In the genomic region with DNA sequence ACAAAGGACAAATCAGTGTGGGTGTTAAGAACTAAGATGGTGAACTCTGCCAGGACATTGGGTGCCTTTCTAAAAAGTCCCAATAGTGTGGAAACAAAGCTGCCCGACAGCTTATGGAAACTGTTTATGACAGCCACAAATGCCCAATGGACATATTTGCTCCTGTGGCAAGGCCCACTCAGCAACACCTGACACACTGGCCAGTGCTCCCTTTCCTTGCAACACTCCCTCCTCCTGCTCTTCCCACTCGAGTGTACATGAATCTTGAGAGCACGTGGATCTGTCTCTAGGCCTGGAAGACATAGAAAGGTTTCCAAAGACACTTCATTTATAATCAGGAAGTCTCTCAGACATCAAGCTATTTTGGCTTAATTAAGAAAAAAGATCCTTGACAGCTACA, we compare ENCODE assay signal across 13 cellular contexts. TPM values are rescaled to one million over a fixed set of nuclear protein-coding genes. Genes with fewer than 3 reads are reported as not detected.
DNase-seq lines count a peak whose midpoint lies in the region; ATAC-seq and TF ChIP-seq lines count a peak whose summit lies in the region.
"Had no signal": no experiment of that assay in that cellular context is flagged by ENCODE, and none has a peak within 500 bp of the region (broad histone marks: within the 10 kb centered on the region; RNA-seq: fewer than 3 reads in every experiment).

No MANE protein-coding gene starts in this region.

- H3K27ac Mint-ChIP-seq in H9: no peak overlapping the region
- no peak overlapping the region for H3K27ac Mint-ChIP-seq in naive thymus-derived CD8-positive, alpha-beta T cell
- H3K27ac Mint-ChIP-seq: CD4-positive, CD25-positive, alpha-beta regulatory T cell; CD8-positive, alpha-beta memory T cell had no signal

- H4K20me1 ChIP-seq in IMR-90 (ENCODE audit: insufficient read depth, low read length) (no peaks in the 10 kb centered on the region), H9 (ENCODE audit: control insufficient read depth, insufficient read depth, insufficient read length) (no peaks in the 10 kb centered on the region), SK-N-SH (ENCODE audit: insufficient read depth) (no peaks in the 10 kb centered on the region)

- H2AFZ ChIP-seq in IMR-90 (replicated peaks; ENCODE audit: low read length, poor library complexity) (no peak overlapping the region), H9 (ENCODE audit: low read length) (no peak overlapping the region), SK-N-SH (ENCODE audit: low read depth) (no peak overlapping the region)

- dilution Hi-C loops in IMR-90 (cut with HindIII; ENCODE audit: low sequenced_read_pairs, unreplicated experiment): no loop called here

- peaks cover 2% of the 10 kb centered on the region for H3K4me1 ChIP-seq in IMR-90 (ENCODE audit: control insufficient read depth, insufficient read depth, low read length)
- peaks cover 40% of the 10 kb centered on the region for H3K4me1 ChIP-seq in SJSA1 (replicated peaks)
- peaks cover 0 to 12% (median 0%) of the 10 kb centered on the region in 3 donors for H3K4me1 ChIP-seq in gastroesophageal sphincter
- no peaks in the 10 kb centered on the region for H3K4me1 ChIP-seq in H9 (ENCODE audit: insufficient read depth, low read length)
- H3K4me1 ChIP-seq in SK-N-SH (ENCODE audit: control insufficient read depth in 1 of 2, insufficient read depth in 2 of 2, low read depth in 1 of 2, low read length in 1 of 2): no peaks in the 10 kb centered on the region
- H3K4me1 ChIP-seq: BE2C had no signal

- peaks cover 6 to 8% of the 10 kb centered on the region in 2 experiments for H3K4me1 Mint-ChIP-seq in H9
- no peaks in the 10 kb centered on the region for H3K4me1 Mint-ChIP-seq in naive thymus-derived CD8-positive, alpha-beta T cell
- H3K4me1 Mint-ChIP-seq: CD4-positive, CD25-positive, alpha-beta regulatory T cell; CD8-positive, alpha-beta memory T cell had no signal

- H3K14ac ChIP-seq in IMR-90 (replicated peaks; ENCODE audit: low read depth, low read length): no peak overlapping the region
- no peak overlapping the region for H3K14ac ChIP-seq in H9 (ENCODE audit: insufficient read depth, low read length)

- H2BK5ac ChIP-seq in IMR-90 (ENCODE audit: low read depth, low read length, poor library complexity, severe bottlenecking): no peak overlapping the region
- no peak overlapping the region for H2BK5ac ChIP-seq in H9 (ENCODE audit: insufficient read length, low read length)

- POLR2A ChIA-PET in IMR-90 (lab: Charles Lee; ENCODE audit: unreplicated experiment): no interaction called here
- POLR2A ChIA-PET in naive thymus-derived CD8-positive, alpha-beta T cell (lab: Charles Lee): no interaction called here
- POLR2A ChIA-PET in SK-N-SH (lab: Yijun Ruan, JAX): no interaction called here

- H4K5ac ChIP-seq in IMR-90 (ENCODE audit: low read depth, low read length) (no peak overlapping the region), H9 (ENCODE audit: insufficient read length, low read depth, low read length) (no peak overlapping the region)

- no peaks in the 10 kb centered on the region for H3K27me3 ChIP-seq in IMR-90 (ENCODE audit: control insufficient read depth, insufficient read depth, low read length)
- H3K27me3 ChIP-seq in SJSA1 (replicated peaks): no peaks in the 10 kb centered on the region
- H3K27me3 ChIP-seq in gastroesophageal sphincter: no peaks in the 10 kb centered on the region
- H3K27me3 ChIP-seq in H9 (ENCODE audit: insufficient read depth, low read length): no peaks in the 10 kb centered on the region
- H3K27me3 ChIP-seq in SK-N-SH (ENCODE audit: insufficient read depth): peaks cover 17% of the 10 kb centered on the region; the same call in 1 of the 2 replicates
- H3K27me3 ChIP-seq: BE2C had no signal

- no peak overlapping the region for H2BK12ac ChIP-seq in H9 (ENCODE audit: insufficient read length, low read depth, low read length)

- H3K23ac ChIP-seq in IMR-90 (ENCODE audit: low read depth, low read length): no peak overlapping the region
- no peak overlapping the region for H3K23ac ChIP-seq in H9 (ENCODE audit: insufficient read length, low read depth, low read length)

- 0 out of 7 replicates have a peak, but pooled peaks cover 0 to 3% (median 0%) of the 10 kb centered on the region in 3 experiments for H3K36me3 Mint-ChIP-seq in H9 (ENCODE audit: insufficient read depth in 1 of 3, low read depth in 3 of 3)
- H3K36me3 Mint-ChIP-seq in naive thymus-derived CD8-positive, alpha-beta T cell: no peaks in the 10 kb centered on the region
- H3K36me3 Mint-ChIP-seq: CD4-positive, CD25-positive, alpha-beta regulatory T cell; CD8-positive, alpha-beta memory T cell had no signal

- no peak overlapping the region for H2AK9ac ChIP-seq in IMR-90 (replicated peaks; ENCODE audit: low read depth, low read length, poor library complexity)

- H3K79me2 ChIP-seq in H9 (ENCODE audit: insufficient read depth, low read length) (no peaks in the 10 kb centered on the region), SK-N-SH (ENCODE audit: insufficient read depth) (no peaks in the 10 kb centered on the region)

- H3K4ac ChIP-seq in IMR-90 (ENCODE audit: low read depth, low read length): no peak overlapping the region
- no peak overlapping the region for H3K4ac ChIP-seq in H9 (ENCODE audit: low read depth, low read length)

- no peaks in the 10 kb centered on the region for H3K9me1 ChIP-seq in IMR-90 (ENCODE audit: insufficient read depth, low read length)

- H3K23me2 ChIP-seq in H9 (ENCODE audit: insufficient read length, low read depth, low read length, poor library complexity, severe bottlenecking): no peaks in the 10 kb centered on the region

- H3K9me3 ChIP-seq in IMR-90 (ENCODE audit: control insufficient read depth, insufficient read depth, low read length) (no peaks in the 10 kb centered on the region), SJSA1 (replicated peaks) (no peaks in the 10 kb centered on the region), gastroesophageal sphincter (no peaks in the 10 kb centered on the region), H9 (ENCODE audit: control insufficient read depth, low read depth, low read length) (no peaks in the 10 kb centered on the region), SK-N-SH (no peaks in the 10 kb centered on the region)
- H3K9me3 ChIP-seq: BE2C, HAP-1 had no signal

- no peak overlapping the region for H3K4me3 Mint-ChIP-seq in H9
- H3K4me3 Mint-ChIP-seq in naive thymus-derived CD8-positive, alpha-beta T cell: no peak overlapping the region
- H3K4me3 Mint-ChIP-seq: CD4-positive, CD25-positive, alpha-beta regulatory T cell; CD8-positive, alpha-beta memory T cell had no signal

- no peak for TF ChIP-seq EP300 in gastroesophageal sphincter (IDR thresholded peaks at IDR 0.05)
- TF ChIP-seq EP300 in SK-N-SH (IDR thresholded peaks at IDR 0.05; ENCODE audit: borderline replicate concordance in 1 of 2, low read depth in 1 of 2, low read length in 1 of 2): no peak

- H3K79me1 ChIP-seq in IMR-90 (ENCODE audit: low read depth in 1 of 2, low read length in 2 of 2): no peaks in the 10 kb centered on the region
- no peaks in the 10 kb centered on the region for H3K79me1 ChIP-seq in H9 (ENCODE audit: insufficient read depth, low read depth, low read length, poor library complexity, severe bottlenecking)

- H3K9me2 ChIP-seq in SK-N-SH: no peaks in the 10 kb centered on the region

- TF ChIP-seq RAD21 in IMR-90 (IDR thresholded peaks at IDR 0.05; ENCODE audit: low read length): no peak
- TF ChIP-seq RAD21 in SK-N-SH (IDR thresholded peaks at IDR 0.05; ENCODE audit: low read length): no peak

- H3K4me3 ChIP-seq in IMR-90 (ENCODE audit: insufficient read depth, low read depth, low read length) (no peak overlapping the region), SJSA1 (no peak overlapping the region), gastroesophageal sphincter (no peak overlapping the region), SK-N-SH (ENCODE audit: low read depth in 2 of 2, low read length in 1 of 2) (no peak overlapping the region)
- H3K4me3 ChIP-seq: HAP-1 had no signal

- H3K36me3 ChIP-seq in IMR-90 (ENCODE audit: control insufficient read depth, insufficient read depth, low read length) (no peaks in the 10 kb centered on the region), SJSA1 (no peaks in the 10 kb centered on the region), gastroesophageal sphincter (no peaks in the 10 kb centered on the region), SK-N-SH (replicated peaks in 1 of 2; ENCODE audit: control insufficient read depth in 1 of 2, insufficient read depth in 2 of 2, low read length in 1 of 2) (no peaks in the 10 kb centered on the region)
- H3K36me3 ChIP-seq: BE2C, HAP-1 had no signal

- no peak overlapping the region for H3T11ph ChIP-seq in H9 (ENCODE audit: low read length)

- WGBS in IMR-90 (ENCODE audit: extremely low coverage in 2 of 2, insufficient read length in 1 of 2), 2 experiments: 100% methylated on average over 1 of the region's 3 CpGs; no CpG with 5 or more reads in 1 of the 2 experiments
- 13 to 38% methylated on average over 1 to 3 of the region's 3 CpGs for WGBS in gastroesophageal sphincter (ENCODE audit: low coverage in 1 of 2), 2 donors
- WGBS in H9 (ENCODE audit: extremely low coverage, insufficient read length, low lambda C conversion rate): no CpG with 5 or more reads among the region's 3 CpGs
- WGBS in SK-N-SH (ENCODE audit: low lambda C conversion rate): 6% methylated on average over 3 of the region's 3 CpGs

- TF ChIP-seq CTCF in IMR-90 (conservative IDR thresholded peaks at IDR 0.05; ENCODE audit: low read depth, low read length) (no peak), gastroesophageal sphincter (IDR thresholded peaks at IDR 0.05) (no peak), H9 (conservative IDR thresholded peaks at IDR 0.05) (no peak), SK-N-SH (IDR thresholded peaks at IDR 0.05) (no peak)

- ATAC-seq in IMR-90 (ENCODE audit: low read depth): no peak
- ATAC-seq in gastroesophageal sphincter: peak; percentile 77
- ATAC-seq in naive thymus-derived CD8-positive, alpha-beta T cell: no peak

- H2BK20ac ChIP-seq in IMR-90 (ENCODE audit: low read depth, low read length): no peak overlapping the region
- no peak overlapping the region for H2BK20ac ChIP-seq in H9 (ENCODE audit: low read depth, low read length, poor library complexity, severe bottlenecking)

- H3K18ac ChIP-seq in IMR-90 (ENCODE audit: low read depth, low read length) (no peak overlapping the region), H9 (ENCODE audit: insufficient read length, low read depth, low read length) (no peak overlapping the region)

- H2AK5ac ChIP-seq in IMR-90 (ENCODE audit: low read depth, low read length): peak overlapping the region; percentile 13; the same call in 1 of the 2 replicates
- H2AK5ac ChIP-seq in H9 (ENCODE audit: insufficient read length, low read length): no peak overlapping the region

- no peaks in the 10 kb centered on the region for H3K27me3 Mint-ChIP-seq in H9 (ENCODE audit: low read depth)
- peaks cover 0 to 5% (median 0%) of the 10 kb centered on the region in 5 donors for H3K27me3 Mint-ChIP-seq in naive thymus-derived CD8-positive, alpha-beta T cell
- H3K27me3 Mint-ChIP-seq: CD4-positive, CD25-positive, alpha-beta regulatory T cell; CD8-positive, alpha-beta memory T cell had no signal

- no peak for TF ChIP-seq POLR2A in IMR-90 (IDR thresholded peaks at IDR 0.05; ENCODE audit: low read depth, low read length)
- no peak for TF ChIP-seq POLR2A in gastroesophageal sphincter (IDR thresholded peaks at IDR 0.05)

- no peak for DNase-seq in IMR-90
- no peak for DNase-seq in SJSA1 (ENCODE audit: low read depth in 1 of 2, low spot score in 2 of 2)
- DNase-seq in H9: no peak
- DNase-seq in naive thymus-derived CD8-positive, alpha-beta T cell: no peak
- DNase-seq in SK-N-SH: no peak
- DNase-seq: ACHN; BE2C; C1 segment of cervical spinal cord; CD4-positive, CD25-positive, alpha-beta regulatory T cell; CD8-positive, alpha-beta memory T cell; COR-L47 had no signal

- no TSS peak for BruUV-seq in IMR-90 (replicated peaks; lab: Mats Ljungman, UMichigan)

- no peak overlapping the region for H4K91ac ChIP-seq in IMR-90 (ENCODE audit: insufficient read depth, low read depth, low read length)
- H4K91ac ChIP-seq in H9 (ENCODE audit: insufficient read length, low read depth, low read length): no peak overlapping the region

- H4K8ac ChIP-seq in IMR-90 (ENCODE audit: low read depth in 2 of 2, low read length in 2 of 2) (no peak overlapping the region), H9 (replicated peaks; ENCODE audit: insufficient read length, low read depth, low read length) (no peak overlapping the region)

- H2BK15ac ChIP-seq in IMR-90 (ENCODE audit: low read depth, low read length) (no peak overlapping the region), H9 (ENCODE audit: low read depth, low read length) (no peak overlapping the region)

- H3K9me3 Mint-ChIP-seq in H9: peaks cover 0 to 4% of the 10 kb centered on the region in 2 experiments; a peak in 1 of 5 replicates
- H3K9me3 Mint-ChIP-seq in naive thymus-derived CD8-positive, alpha-beta T cell: peaks cover 0 to 15% (median 2%) of the 10 kb centered on the region in 9 donors

- peaks cover 4% of the 10 kb centered on the region for H3F3A ChIP-seq in SK-N-SH (replicated peaks; ENCODE audit: insufficient read depth)

- CTCF ChIA-PET in IMR-90 (lab: Yijun Ruan, JAX) (interaction anchor here (0.7 kb wide), 1 partner anchor 9 kb away, joined by 6 read pairs; no protein-coding TSS in a partner anchor), SK-N-SH (lab: Yijun Ruan, JAX) (interaction anchor here (1.8 kb wide), 1 partner anchor 18 kb away, joined by 5 read pairs; no protein-coding TSS in a partner anchor)

- in situ Hi-C loops in IMR-90 (cut with MboI; ENCODE audit: low sequenced_read_pairs): no loop called here

- H3K27ac ChIP-seq in IMR-90 (ENCODE audit: insufficient read depth, low read length): no peak overlapping the region
- H3K27ac ChIP-seq in SJSA1: peak overlapping the region; percentile 80
- H3K27ac ChIP-seq in gastroesophageal sphincter: peak overlapping the region in 3 of 4 donors; percentile 5 to 47 (median 44)
- H3K27ac ChIP-seq in H9 (ENCODE audit: insufficient read length, low read depth, low read length): no peak overlapping the region
- H3K27ac ChIP-seq in SK-N-SH (ENCODE audit: low read depth in 2 of 2, low read length in 1 of 2): no peak overlapping the region

- intact Hi-C loops in IMR-90 (cut with micrococcal nuclease): no loop called here

- H2BK120ac ChIP-seq in IMR-90 (ENCODE audit: low read depth, low read length) (no peak overlapping the region), H9 (ENCODE audit: low read depth, low read length, poor library complexity, severe bottlenecking) (no peak overlapping the region)

- no peak overlapping the region for H3K56ac ChIP-seq in IMR-90 (ENCODE audit: extremely low read depth, insufficient read depth, low read length)
- H3K56ac ChIP-seq in H9 (ENCODE audit: insufficient read length, low read depth, low read length): no peak overlapping the region

- H3K4me2 ChIP-seq in IMR-90 (ENCODE audit: low read depth, low read length): no peak overlapping the region
- H3K4me2 ChIP-seq in H9 (ENCODE audit: insufficient read depth, insufficient read length, low read length): no peak overlapping the region
- H3K4me2 ChIP-seq in SK-N-SH: no peak overlapping the region

- H3K9ac ChIP-seq in IMR-90 (ENCODE audit: low read depth, low read length): no peak overlapping the region
- no peak overlapping the region for H3K9ac ChIP-seq in H9 (ENCODE audit: extremely low read depth, insufficient read length, low read length)
- H3K9ac ChIP-seq in SK-N-SH: no peak overlapping the region

RNA-seq across cellular contexts. Expression of a gene that starts 14.2 kb away (rescaled TPM):
- 63.9 and 71.2 TPM in 2 replicates for total RNA-seq in IMR-90 (2012; rRNA removed)
- 23.6 and 26.4 TPM in 2 replicates for polyA plus RNA-seq in IMR-90 (2012; rRNA removed)
- 17.8 and 17.9 TPM in 2 replicates for polyA plus RNA-seq in IMR-90 (2012; cell fraction: cytosol; rRNA removed)
- polyA plus RNA-seq in IMR-90 (2012; cell fraction: nucleus; rRNA removed; ENCODE audit: low replicate concordance): 42.5 and 141 TPM in 2 replicates
- total RNA-seq in SJSA1 (2014; rRNA removed; shearing (Covaris generic)): 30.6 and 51.8 TPM in 2 replicates
- 100 to 1,000 TPM in 2 of 4 donors, 10 to 100 TPM in 2; 52.7 to 170 (median 93.3) TPM for total RNA-seq in gastroesophageal sphincter
- 10.9 and 11.6 TPM in 2 replicates for total RNA-seq in H9 (2021)
- total RNA-seq in naive thymus-derived CD8-positive, alpha-beta T cell: not detected
- polyA plus RNA-seq in naive thymus-derived CD8-positive, alpha-beta T cell: not detected
- polyA plus RNA-seq in SK-N-SH (2012; rRNA removed): 0.03 and 0.08 TPM in 2 replicates
- 0.03 and 0.13 TPM in 2 replicates for polyA plus RNA-seq in SK-N-SH (2012; cell fraction: cytosol; rRNA removed)
- polyA plus RNA-seq in SK-N-SH (2012; cell fraction: nucleus; rRNA removed): 0.05 and 0.29 TPM in 2 replicates
- total RNA-seq: CD4-positive, CD25-positive, alpha-beta regulatory T cell had no signal
- polyA plus RNA-seq: CD4-positive, CD25-positive, alpha-beta regulatory T cell; CD8-positive, alpha-beta memory T cell had no signal

Comparison
In these comparisons a context has a peak if more than half of its experiments do, and no peak if none do; other contexts are left out.
1. H3K27ac ChIP-seq: peak in SJSA1 (single experiment) and gastroesophageal sphincter (3 of 4); none in IMR-90 (single experiment), H9 (single experiment) and SK-N-SH (0 of 2).
2. RNA of a gene that starts 14.2 kb away (total RNA-seq): 52.7 to 170 TPM in gastroesophageal sphincter, 63.9 to 71.2 TPM in IMR-90, 30.6 to 51.8 TPM in SJSA1 and 10.9 to 11.6 TPM in H9; not detected in naive thymus-derived CD8-positive, alpha-beta T cell; every median in the first group is over 10 times any median in the second.